Comparison of ENCODE assay signal across 20 cellular contexts in the genomic region with DNA sequence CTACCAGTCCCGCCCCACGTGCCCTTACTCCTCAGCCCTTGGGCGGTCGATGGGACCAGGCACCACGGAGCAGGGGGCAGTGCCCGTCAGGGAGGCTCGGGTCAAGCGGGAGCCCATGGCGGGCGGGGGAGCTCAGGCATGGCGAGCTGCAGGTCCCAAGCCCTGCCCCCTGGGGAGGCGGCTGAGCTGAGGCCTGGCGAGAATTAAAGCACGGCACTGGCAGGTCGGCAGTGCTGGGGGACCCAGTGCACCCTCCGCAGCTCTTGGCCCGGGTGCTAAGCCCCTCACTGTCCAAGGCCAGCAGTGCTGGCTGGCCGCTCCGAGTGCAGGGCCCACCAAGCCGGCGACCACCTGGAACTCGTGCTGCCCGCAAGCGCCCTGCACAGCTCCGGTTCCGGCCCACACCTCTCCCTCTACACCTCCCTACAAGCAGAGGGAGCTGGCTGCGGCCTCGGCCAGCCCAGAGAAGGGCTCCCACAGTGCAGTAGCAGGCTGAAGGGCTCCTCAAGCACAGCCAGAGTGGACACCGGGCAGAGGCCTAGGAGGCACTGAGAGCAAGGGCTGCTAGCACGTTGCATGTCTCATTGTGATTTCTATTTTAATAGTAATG.
"Had no signal": no experiment of that assay in that cellular context is flagged by ENCODE, and none has a peak within 500 bp of the region (broad histone marks: within the 10 kb centered on the region; RNA-seq: fewer than 3 reads in every experiment).

No MANE protein-coding gene starts in this region.

- DNase-seq: dermis blood vessel endothelial cell; dorsolateral prefrontal cortex; effector CD4-positive, alpha-beta T cell; effector memory CD4-positive, alpha-beta T cell; esophagus squamous epithelium; foreskin fibroblast; foreskin melanocyte; gastrocnemius medialis; glutamatergic neuron; head of caudate nucleus; heart right ventricle; hippocampal formation; left cardiac atrium; left ventricle myocardium superior; lower lobe of right lung; mesenchymal stem cell had no signal

- H3K27me3 ChIP-seq: dorsolateral prefrontal cortex, esophagus squamous epithelium, gastrocnemius medialis, left lung had no signal

- H3K9me3 Mint-ChIP-seq: mesothelial cell of epicardium had no signal

- H3K4me3 ChIP-seq: coronary artery, dorsolateral prefrontal cortex, esophagus squamous epithelium, gastrocnemius medialis, heart right ventricle, left lung, lower lobe of right lung, mucosa of descending colon had no signal

- H3K9me3 ChIP-seq: esophagus squamous epithelium, gastrocnemius medialis, heart right ventricle, lower lobe of right lung, mucosa of descending colon had no signal

- H3K27ac Mint-ChIP-seq: mesothelial cell of epicardium had no signal

- ATAC-seq: gastrocnemius medialis, heart right ventricle, left cardiac atrium, left lung, left ventricle myocardium superior, lower lobe of right lung, mucosa of descending colon had no signal

- H3K27ac ChIP-seq: coronary artery, dorsolateral prefrontal cortex, esophagus squamous epithelium, gastrocnemius medialis, heart right ventricle, left lung, lower lobe of right lung had no signal

- H3K4me1 Mint-ChIP-seq: mesothelial cell of epicardium had no signal

- H3K4me1 ChIP-seq: esophagus squamous epithelium, gastrocnemius medialis, heart right ventricle, left lung, lower lobe of right lung had no signal

- H3K36me3 ChIP-seq: esophagus squamous epithelium, gastrocnemius medialis, heart right ventricle, left lung, lower lobe of right lung had no signal

- H3K4me3 Mint-ChIP-seq: mesothelial cell of epicardium had no signal
